Comparison of ENCODE assay signal across 20 cellular contexts in the genomic region with DNA sequence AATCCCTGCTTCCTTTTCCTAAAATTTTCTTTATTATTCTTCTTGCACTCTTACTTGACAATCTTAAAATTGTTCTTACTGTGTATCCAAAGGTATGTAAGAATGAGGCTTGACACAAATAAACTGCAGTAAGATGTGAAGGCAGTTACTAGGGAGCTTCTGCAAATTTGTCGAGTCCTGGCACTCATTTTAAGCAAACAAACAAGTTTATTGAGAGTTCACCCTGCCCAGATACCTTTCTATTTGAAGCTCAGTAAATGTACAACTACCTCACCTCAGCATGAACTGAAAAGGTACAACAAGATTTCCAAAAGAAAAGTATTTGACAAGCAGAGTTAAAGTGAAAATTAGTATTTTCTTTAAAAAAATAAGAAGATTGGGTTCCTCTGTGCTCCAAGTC. TPM values are rescaled to one million over a fixed set of nuclear protein-coding genes. Genes with fewer than 3 reads are reported as not detected.
A peak's percentile ranks its signal among the peaks of the same experiment; 100 is the strongest.
DNase-seq lines count a peak whose midpoint lies in the region; ATAC-seq and TF ChIP-seq lines count a peak whose summit lies in the region.
"Had no signal": no experiment of that assay in that cellular context is flagged by ENCODE, and none has a peak within 500 bp of the region (broad histone marks: within the 10 kb centered on the region; RNA-seq: fewer than 3 reads in every experiment).

No MANE protein-coding gene starts in this region.

- DNase-seq in left ventricle myocardium inferior (no peak), Right ventricle myocardium inferior (ENCODE audit: missing footprints) (no peak), right lobe of liver (no peak), gastrocnemius medialis (no peak), GM13977 (ENCODE audit: low spot score) (no peak), NOMO-1 treated with dmso at 0.1 percent for 144 hours (lab: John Stamatoyannopoulos, UW; ENCODE audit: unreplicated experiment) (no peak)
- DNase-seq in activated naive CD4-positive, alpha-beta T cell treated with Interleukin-2 at 50 U/mL for 16 hours = no peak
- no peak for DNase-seq in stimulated activated naive CD4-positive, alpha-beta T cell (lab: John Stamatoyannopoulos, UW)
- DNase-seq: 8988T, DMS 273 treated with DMSO at 0.1 percent for 48 hours, EL, H9, Kasumi-1, MV-4-11, NCI-H1436, NCI-H2029 treated with DMSO at 0.1 percent for 48 hours, NCI-H510A treated with DMSO at 0.1 percent for 48 hours, Peyer's patch, SHP77 treated with DMSO at 0.1 percent for 48 hours had no signal

- WGBS in right lobe of liver (ENCODE audit: insufficient coverage, low coverage, low lambda C conversion rate, missing lambda C conversion rate) = 11% methylated on average over 1 of the region's 1 CpG

- no peak for ATAC-seq in Right ventricle myocardium inferior
- ATAC-seq in right lobe of liver = peak; percentile 88 to 95 (median 89)
- ATAC-seq in gastrocnemius medialis = no peak

- TF ChIP-seq POLR2A in right lobe of liver (IDR thresholded peaks at IDR 0.05) (no peak), gastrocnemius medialis (IDR thresholded peaks at IDR 0.05) (no peak)

- intact Hi-C loops in left ventricle myocardium inferior (cut with micrococcal nuclease) (no loop called here), Right ventricle myocardium inferior (cut with DNase I) (no loop called here), right lobe of liver (cut with DNase I) (no loop called here), gastrocnemius medialis (cut with DNase I; ENCODE audit: low total_unique reads) (no loop called here)

- H3K9me3 ChIP-seq in left ventricle myocardium inferior (replicated peaks) = no peaks in the 10 kb centered on the region
- H3K9me3 ChIP-seq in right lobe of liver = no peaks in the 10 kb centered on the region
- no peaks in the 10 kb centered on the region for H3K9me3 ChIP-seq in gastrocnemius medialis
- H3K9me3 ChIP-seq: BLaER1 treated with 17β-estradiol and CSF1 and Interleukin-3, amounts not matched to agents 10 nM and 100 nM; Peyer's patch had no signal

- no peaks in the 10 kb centered on the region for H3K4me1 ChIP-seq in left ventricle myocardium inferior
- H3K4me1 ChIP-seq in right lobe of liver = peaks cover 0 to 13% (median 0%) of the 10 kb centered on the region in 4 donors
- no peaks in the 10 kb centered on the region for H3K4me1 ChIP-seq in gastrocnemius medialis
- H3K4me1 ChIP-seq: Peyer's patch had no signal

- H3K36me3 ChIP-seq in left ventricle myocardium inferior (no peaks in the 10 kb centered on the region), right lobe of liver (no peaks in the 10 kb centered on the region), gastrocnemius medialis (no peaks in the 10 kb centered on the region)
- H3K36me3 ChIP-seq: BLaER1 treated with 17β-estradiol and CSF1 and Interleukin-3, amounts not matched to agents 10 nM and 100 nM; Peyer's patch had no signal

- TF ChIP-seq CTCF in left ventricle myocardium inferior (IDR thresholded peaks at IDR 0.05; ENCODE audit: borderline replicate concordance) = no peak
- TF ChIP-seq CTCF in right lobe of liver (IDR thresholded peaks at IDR 0.05) = no peak
- no peak for TF ChIP-seq CTCF in gastrocnemius medialis (IDR thresholded peaks at IDR 0.05 in 4 of 5, conservative IDR thresholded peaks at IDR 0.05 in 1 of 5)
- no peak for TF ChIP-seq CTCF in GM13977 (IDR thresholded peaks at IDR 0.05; ENCODE audit: extremely low read depth, insufficient read depth, missing control alignments)

- H3K27me3 ChIP-seq in left ventricle myocardium inferior (ENCODE audit: low read depth) = no peaks in the 10 kb centered on the region
- H3K27me3 ChIP-seq in right lobe of liver = no peaks in the 10 kb centered on the region
- H3K27me3 ChIP-seq in gastrocnemius medialis = peaks cover 0 to 5% (median 0%) of the 10 kb centered on the region in 3 donors
- H3K27me3 ChIP-seq: Peyer's patch had no signal

- peak overlapping the region; percentile 40 for H3K27ac ChIP-seq in left ventricle myocardium inferior (replicated peaks)
- peak overlapping the region in 2 of 3 donors; percentile 74 to 80 for H3K27ac ChIP-seq in right lobe of liver
- peak overlapping the region; percentile 9 to 57 (median 38) for H3K27ac ChIP-seq in gastrocnemius medialis
- H3K27ac ChIP-seq: BLaER1 treated with 17β-estradiol and CSF1 and Interleukin-3, amounts not matched to agents 10 nM and 100 nM had no signal

- in situ Hi-C loops in gastrocnemius medialis (cut with MboI; ENCODE audit: low sequenced_read_pairs in 4 of 4) (no loop called here), GM13977 (cut with MboI; ENCODE audit: low pct_unique_long_range_greater_than_20kb, low sequenced_read_pairs, unreplicated experiment) (no loop called here)

- no peak overlapping the region for H3K4me3 ChIP-seq in left ventricle myocardium inferior
- peak overlapping the region in 1 of 3 donors; percentile 5 for H3K4me3 ChIP-seq in right lobe of liver
- H3K4me3 ChIP-seq in gastrocnemius medialis = no peak overlapping the region
- H3K4me3 ChIP-seq: BLaER1 treated with 17β-estradiol and CSF1 and Interleukin-3, amounts not matched to agents 10 nM and 100 nM; Peyer's patch had no signal

RNA-seq across cellular contexts. Expression of gene SYTL4, which starts 13.3 kb away (rescaled TPM):
- total RNA-seq in left ventricle myocardium inferior = 2.1 TPM
- total RNA-seq in Right ventricle myocardium inferior = 2.2 TPM
- 10 to 100 TPM in 4 of 6 experiments, 1 to 10 TPM in 2; 7.0 to 24.0 (median 15.2) TPM for total RNA-seq in right lobe of liver
- total RNA-seq in gastrocnemius medialis = 1 to 10 TPM; 2.5 to 4.0 (median 3.1) TPM

Comparison
In these comparisons a context has a peak if more than half of its experiments do, and no peak if none do; other contexts are left out.
1. ATAC-seq: peak in right lobe of liver (4 of 4); none in Right ventricle myocardium inferior (single experiment) and gastrocnemius medialis (0 of 2).
2. Peak in every context shown above with its lines, with median percentiles within 50 percentile points of each other: H3K27ac ChIP-seq.